Comparison of ENCODE assay signal across 8 cellular contexts in genomic region chr14:100065161-100065871, GRCh38. TPM values are rescaled to one million over a fixed set of nuclear protein-coding genes. Genes with fewer than 3 reads are reported as not detected.
DNase-seq lines count a peak whose midpoint lies in the region; ATAC-seq and TF ChIP-seq lines count a peak whose summit lies in the region.

A gene with protein sequence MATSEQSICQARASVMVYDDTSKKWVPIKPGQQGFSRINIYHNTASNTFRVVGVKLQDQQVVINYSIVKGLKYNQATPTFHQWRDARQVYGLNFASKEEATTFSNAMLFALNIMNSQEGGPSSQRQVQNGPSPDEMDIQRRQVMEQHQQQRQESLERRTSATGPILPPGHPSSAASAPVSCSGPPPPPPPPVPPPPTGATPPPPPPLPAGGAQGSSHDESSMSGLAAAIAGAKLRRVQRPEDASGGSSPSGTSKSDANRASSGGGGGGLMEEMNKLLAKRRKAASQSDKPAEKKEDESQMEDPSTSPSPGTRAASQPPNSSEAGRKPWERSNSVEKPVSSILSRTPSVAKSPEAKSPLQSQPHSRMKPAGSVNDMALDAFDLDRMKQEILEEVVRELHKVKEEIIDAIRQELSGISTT (plus strand): TSS chr14:100065422. CDS start chr14:100065501, 79 bp downstream.

- H3K36me3 Mint-ChIP-seq in activated naive CD8-positive, alpha-beta T cell treated with anti-CD3 and anti-CD28 coated beads for 36 hours, result peaks cover 47% of the 10 kb centered on the region

- H3K4me3 Mint-ChIP-seq in activated naive CD8-positive, alpha-beta T cell treated with anti-CD3 and anti-CD28 coated beads for 36 hours, result peak within 1 kb of the TSS; percentile 91

- H3K9me3 Mint-ChIP-seq in activated naive CD8-positive, alpha-beta T cell treated with anti-CD3 and anti-CD28 coated beads for 36 hours, result peaks cover 2% of the 10 kb centered on the region

- TF ChIP-seq CTCF in right lobe of liver (IDR thresholded peaks at IDR 0.05), result no peak

- H3K27ac ChIP-seq in SJSA1 (no peak within 1 kb of the TSS), right lobe of liver (peak within 1 kb of the TSS in 2 of 3 donors; percentile 33 to 56)

- peaks cover 77% of the 10 kb centered on the region for H3K4me1 Mint-ChIP-seq in activated naive CD8-positive, alpha-beta T cell treated with anti-CD3 and anti-CD28 coated beads for 36 hours

- ATAC-seq in GM18867 (IDR thresholded peaks at IDR 0.05; ENCODE audit: unreplicated experiment), result peak; percentile 48
- peak; percentile 40 for ATAC-seq in HG02973 (IDR thresholded peaks at IDR 0.05; ENCODE audit: unreplicated experiment)
- peak; percentile 52 to 59 (median 58) for ATAC-seq in right lobe of liver

- H3K27me3 ChIP-seq in SJSA1 (replicated peaks) (no peaks in the 10 kb centered on the region), right lobe of liver (no peaks in the 10 kb centered on the region)

- intact Hi-C loops in right lobe of liver (cut with DNase I), result no loop called here

- H3K4me3 ChIP-seq in SJSA1 (no peak within 1 kb of the TSS), right lobe of liver (peak within 1 kb of the TSS; percentile 7 to 24 (median 13))

- H3K27me3 Mint-ChIP-seq in activated naive CD8-positive, alpha-beta T cell treated with anti-CD3 and anti-CD28 coated beads for 36 hours, result no peaks in the 10 kb centered on the region

- no peak for DNase-seq in SJSA1 (ENCODE audit: low read depth in 1 of 2, low spot score in 2 of 2)
- DNase-seq in activated naive CD8-positive, alpha-beta T cell treated with anti-CD3 and anti-CD28 coated beads for 36 hours, result peak; percentile 89
- peak in 2 of 3 donors; percentile 57 to 62 for DNase-seq in right lobe of liver
- DNase-seq in stimulated activated CD8-positive, alpha-beta memory T cell treated with anti-CD3 and anti-CD28 coated beads, Interleukin-15, amount 100 ng/mL, for 4 hours (ENCODE audit: low read depth in 2 of 2), result peak; percentile 73 to 80
- no peak for DNase-seq in iPS-NIHi7 (ENCODE audit: extremely low spot score)
- no peak for DNase-seq in anterior cingulate cortex (lab: John Stamatoyannopoulos, UW)

- WGBS in right lobe of liver (ENCODE audit: insufficient coverage, low coverage, low lambda C conversion rate, missing lambda C conversion rate), result 70% methylated on average over 5 of the region's 6 CpGs

- no peaks in the 10 kb centered on the region for H3K36me3 ChIP-seq in SJSA1
- no peaks in the 10 kb centered on the region for H3K36me3 ChIP-seq in right lobe of liver

- H3K9me3 ChIP-seq in SJSA1 (replicated peaks), result no peaks in the 10 kb centered on the region
- H3K9me3 ChIP-seq in right lobe of liver, result no peaks in the 10 kb centered on the region

- H3K4me1 ChIP-seq in SJSA1 (replicated peaks) (no peaks in the 10 kb centered on the region), right lobe of liver (no peaks in the 10 kb centered on the region)

- TF ChIP-seq POLR2A in right lobe of liver (IDR thresholded peaks at IDR 0.05), result peak; percentile 21

- H3K27ac Mint-ChIP-seq in activated naive CD8-positive, alpha-beta T cell treated with anti-CD3 and anti-CD28 coated beads for 36 hours, result peak within 1 kb of the TSS; percentile 99

RNA-seq across cellular contexts. Expression of the gene that starts here (rescaled TPM):
- 10.8 and 11.0 TPM in 2 replicates for total RNA-seq in SJSA1 (2014; rRNA removed; shearing (Covaris generic))
- 100 to 1,000 TPM; 225 to 236 TPM for total RNA-seq in activated naive CD8-positive, alpha-beta T cell treated with anti-CD3 and anti-CD28 coated beads for 36 hours
- 100 to 1,000 TPM in 2 of 6 experiments, 10 to 100 TPM in 4; 23.6 to 162 (median 68.4) TPM for total RNA-seq in right lobe of liver

Comparison
In these comparisons a context has a peak if more than half of its experiments do, and no peak if none do; other contexts are left out.
1. DNase-seq: peak in activated naive CD8-positive, alpha-beta T cell treated with anti-CD3 and anti-CD28 coated beads for 36 hours (single experiment), right lobe of liver (2 of 3) and stimulated activated CD8-positive, alpha-beta memory T cell treated with anti-CD3 and anti-CD28 coated beads, Interleukin-15, amount 100 ng/mL, for 4 hours (2 of 2); none in SJSA1 (0 of 2), iPS-NIHi7 (single experiment) and anterior cingulate cortex (0 of 58).
2. Peak in every context shown above with its lines, with median percentiles within 50 percentile points of each other: ATAC-seq.